Comparison of ENCODE assay signal across 33 cellular contexts in the genomic region with DNA sequence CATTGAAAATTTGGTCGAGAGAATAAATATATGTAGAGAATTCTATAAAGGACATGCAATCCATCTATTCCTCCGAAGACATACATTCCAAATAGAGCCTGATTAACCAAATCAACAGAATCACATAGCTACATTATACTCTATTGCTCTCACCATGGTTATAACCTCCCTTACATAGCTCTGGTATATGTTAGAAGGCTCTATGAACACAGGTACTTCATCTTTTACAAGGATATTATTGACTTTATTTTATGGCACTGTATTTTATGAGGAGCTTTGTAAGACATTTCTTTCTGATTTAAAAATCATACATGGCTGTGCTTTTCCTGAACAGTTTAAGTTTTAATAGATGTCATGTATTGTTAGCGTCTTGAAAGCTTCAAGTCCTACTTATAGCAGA. TPM values are rescaled to one million over a fixed set of nuclear protein-coding genes. Genes with fewer than 3 reads are reported as not detected.
DNase-seq lines count a peak whose midpoint lies in the region; ATAC-seq and TF ChIP-seq lines count a peak whose summit lies in the region.
"Had no signal": no experiment of that assay in that cellular context is flagged by ENCODE, and none has a peak within 500 bp of the region (broad histone marks: within the 10 kb centered on the region; RNA-seq: fewer than 3 reads in every experiment).

No MANE protein-coding gene starts in this region.

- no peaks in the 10 kb centered on the region for H3K36me3 ChIP-seq in mucosa of descending colon (ENCODE audit: low read depth)
- H3K36me3 ChIP-seq in heart left ventricle, result peaks cover 0 to 4% (median 0%) of the 10 kb centered on the region in 9 donors
- H3K36me3 ChIP-seq: BE2C; BLaER1; BLaER1 treated with 17β-estradiol and CSF1 and Interleukin-3, amounts not matched to agents 10 nM and 100 nM had no signal

- H3K27ac ChIP-seq in heart left ventricle, result no peak overlapping the region
- H3K27ac ChIP-seq: 22Rv1; A549; BLaER1; BLaER1 treated with 17β-estradiol and CSF1 and Interleukin-3, amounts not matched to agents 10 nM and 100 nM; C4-2B had no signal

- no peak overlapping the region for H3K4me3 ChIP-seq in LNCaP clone FGC (ENCODE audit: low read depth, low read length)
- H3K4me3 ChIP-seq in mucosa of descending colon, result no peak overlapping the region
- H3K4me3 ChIP-seq in heart left ventricle, result no peak overlapping the region
- H3K4me3 ChIP-seq: A549; BLaER1; BLaER1 treated with 17β-estradiol and CSF1 and Interleukin-3, amounts not matched to agents 10 nM and 100 nM had no signal

- no peak for TF ChIP-seq CTCF in LNCaP clone FGC (IDR thresholded peaks at IDR 0.05; ENCODE audit: control insufficient read depth, extremely low read depth, insufficient read depth)
- TF ChIP-seq CTCF in mucosa of descending colon (IDR thresholded peaks at IDR 0.05), result no peak
- no peak for TF ChIP-seq CTCF in heart left ventricle (IDR thresholded peaks at IDR 0.05)

- H3K4me1 ChIP-seq in mucosa of descending colon (ENCODE audit: low read depth) (peaks cover 6% of the 10 kb centered on the region), heart left ventricle (peaks cover 0 to 7% (median 0%) of the 10 kb centered on the region in 12 donors)
- H3K4me1 ChIP-seq: BE2C, BLaER1, Caco-2 had no signal

- 90 to 93% (median 91%) methylated on average over 3 of the region's 3 CpGs for WGBS in heart left ventricle, 4 donors

- ATAC-seq in left colon, result peak; percentile 85
- ATAC-seq in mucosa of descending colon, result peak; percentile 71
- ATAC-seq in heart left ventricle, result no peak
- no peak for ATAC-seq in stimulated activated naive CD8-positive, alpha-beta T cell treated with anti-CD3 and anti-CD28 coated beads, Interleukin-15, Interleukin-2, amounts not matched to agents 100 U/mL and 50 U/mL, for 24 hours
- ATAC-seq: A549; CD8-positive, alpha-beta T cell had no signal

- no peak for TF ChIP-seq POLR2A in heart left ventricle (IDR thresholded peaks at IDR 0.05)

- H3K27me3 ChIP-seq in heart left ventricle, result peaks cover 0 to 16% (median 4%) of the 10 kb centered on the region in 9 donors
- H3K27me3 ChIP-seq: BE2C, BLaER1 had no signal

- intact Hi-C loops in left colon (cut with DNase I, micrococcal nuclease) (no loop called here), mucosa of descending colon (cut with DNase I, micrococcal nuclease) (no loop called here), heart left ventricle (cut with DNase I) (no loop called here)

- H3K9me3 ChIP-seq in mucosa of descending colon (no peaks in the 10 kb centered on the region), heart left ventricle (no peaks in the 10 kb centered on the region)
- H3K9me3 ChIP-seq: A549, BE2C, BLaER1, Caco-2 had no signal

- DNase-seq in LNCaP clone FGC (ENCODE audit: low read depth), result peak; percentile 18
- no peak for DNase-seq in left colon
- no peak for DNase-seq in mucosa of descending colon
- DNase-seq in midbrain (lab: John Stamatoyannopoulos, UW), result no peak
- DNase-seq in heart left ventricle, result no peak
- no peak for DNase-seq in stimulated activated naive CD8-positive, alpha-beta T cell treated with anti-CD3 and anti-CD28 coated beads, Interleukin-15, Interleukin-2, amounts not matched to agents 100 U/mL and 50 U/mL, for 24 hours
- DNase-seq: 8988T; ACHN; AML-193; BE2C; C1 segment of cervical spinal cord; Caco-2; Calu3; CD4-positive, alpha-beta memory T cell; CD4-positive, alpha-beta T cell; CD4-positive, CD25-positive, alpha-beta regulatory T cell; CD8-positive, alpha-beta memory T cell; CD8-positive, alpha-beta T cell; COR-L47; DMS 273 treated with DMSO at 0.1 percent for 48 hours; DMS153; DMS53; DMS79; DMS79 treated with DMSO at 0.1 percent for 48 hours; DND-41; EL had no signal

RNA-seq across cellular contexts. Expression of gene IGSF10, which starts 4.8 kb away (rescaled TPM):
- total RNA-seq in left colon (1 to 10 TPM in 1 of 2 donors, under 1 TPM in 1; 0.89 to 1.8 TPM), mucosa of descending colon (1 to 10 TPM; 1.0 to 1.6 (median 1.3) TPM), heart left ventricle (1 to 10 TPM in 7 of 9 donors, under 1 TPM in 2; 0.53 to 8.8 (median 1.6) TPM)
- polyA plus RNA-seq in heart left ventricle, result under 1 TPM; 0.36 to 0.88 TPM
- total RNA-seq: B cell; CD4-positive, alpha-beta memory T cell; CD4-positive, alpha-beta T cell; CD4-positive, CD25-positive, alpha-beta regulatory T cell; CD8-positive, alpha-beta memory T cell; CD8-positive, alpha-beta T cell; Daoy had no signal
- polyA plus RNA-seq: CD4-positive, alpha-beta memory T cell; CD8-positive, alpha-beta memory T cell had no signal

Comparison
In these comparisons a context has a peak if more than half of its experiments do, and no peak if none do; other contexts are left out.
1. ATAC-seq: peak in left colon (single experiment) and mucosa of descending colon (single experiment); none in heart left ventricle (0 of 4) and stimulated activated naive CD8-positive, alpha-beta T cell treated with anti-CD3 and anti-CD28 coated beads, Interleukin-15, Interleukin-2, amounts not matched to agents 100 U/mL and 50 U/mL, for 24 hours (single experiment).